Comparison of ENCODE assay signal across 8 cellular contexts in genomic region chr19:54201980-54202379, GRCh38. TPM values are rescaled to one million over a fixed set of nuclear protein-coding genes. Genes with fewer than 3 reads are reported as not detected.
A peak's percentile ranks its signal among the peaks of the same experiment; 100 is the strongest.
DNase-seq lines count a peak whose midpoint lies in the region; ATAC-seq and TF ChIP-seq lines count a peak whose summit lies in the region.

No MANE protein-coding gene starts in this region.

- ATAC-seq in SK-N-SH treated with all-trans-retinoic acid at 6 μM for 48 hours: no peak
- no peak for ATAC-seq in activated CD8-positive, alpha-beta T cell treated with anti-CD3 and anti-CD28 coated beads, Interleukin-2, amount 10 ng/mL, durations not matched to agents 7 days and 5 days
- ATAC-seq in stimulated activated naive CD8-positive, alpha-beta T cell treated with anti-CD3 and anti-CD28 coated beads, Interleukin-15, amount 100 ng/mL, for 72 hours: no peak

- H3K36me3 ChIP-seq in SK-N-SH (replicated peaks in 1 of 2; ENCODE audit: control insufficient read depth in 1 of 2, insufficient read depth in 2 of 2, low read length in 1 of 2) (peaks cover 54% of the 10 kb centered on the region in 2 experiments), iPS-20b (ENCODE audit: insufficient read depth, low read depth, low read length) (peaks cover 60% of the 10 kb centered on the region)

- peak overlapping the region; percentile 97 for H3K4me2 ChIP-seq in SK-N-SH

- H3K27me3 Mint-ChIP-seq in activated CD8-positive, alpha-beta T cell treated with anti-CD3 and anti-CD28 coated beads, Interleukin-2, amount 10 ng/mL, durations not matched to agents 7 days and 5 days (ENCODE audit: low read depth): no peaks in the 10 kb centered on the region
- no peaks in the 10 kb centered on the region for H3K27me3 Mint-ChIP-seq in stimulated activated naive CD8-positive, alpha-beta T cell treated with anti-CD3 and anti-CD28 coated beads, Interleukin-15, amount 100 ng/mL, for 72 hours

- TF ChIP-seq EP300 in SK-N-SH (IDR thresholded peaks at IDR 0.05; ENCODE audit: borderline replicate concordance in 1 of 2, low read depth in 1 of 2, low read length in 1 of 2): no peak

- no peak for DNase-seq in SK-N-SH
- DNase-seq in activated CD8-positive, alpha-beta T cell treated with anti-CD3 and anti-CD28 coated beads, Interleukin-2, amount 10 ng/mL, durations not matched to agents 7 days and 5 days: no peak
- DNase-seq in stimulated activated naive CD8-positive, alpha-beta T cell treated with anti-CD3 and anti-CD28 coated beads, Interleukin-15, amount 100 ng/mL, for 72 hours: no peak
- DNase-seq in SHP77 (lab: John Stamatoyannopoulos, UW): no peak
- DNase-seq in mucosa of gallbladder (ENCODE audit: low spot score): no peak
- no peak for DNase-seq in 8988T

- peak overlapping the region; percentile 100 for H3K27ac Mint-ChIP-seq in activated CD8-positive, alpha-beta T cell treated with anti-CD3 and anti-CD28 coated beads, Interleukin-2, amount 10 ng/mL, durations not matched to agents 7 days and 5 days
- peak overlapping the region; percentile 99 for H3K27ac Mint-ChIP-seq in stimulated activated naive CD8-positive, alpha-beta T cell treated with anti-CD3 and anti-CD28 coated beads, Interleukin-15, amount 100 ng/mL, for 72 hours

- peaks cover 63% of the 10 kb centered on the region for H3K79me2 ChIP-seq in SK-N-SH (ENCODE audit: insufficient read depth)

- no peak for TF ChIP-seq CTCF in SK-N-SH (IDR thresholded peaks at IDR 0.05)

- H3K9ac ChIP-seq in SK-N-SH (peak overlapping the region; percentile 85), iPS-20b (ENCODE audit: low read depth, low read length) (peak overlapping the region; percentile 95)

- no peak for TF ChIP-seq RAD21 in SK-N-SH (IDR thresholded peaks at IDR 0.05; ENCODE audit: low read length)

- CTCF ChIA-PET in SK-N-SH (lab: Yijun Ruan, JAX): interaction anchor here (1.1 kb wide), 1 partner anchor 13 kb away, joined by 4 read pairs; the partner anchor contains the start of gene MBOAT7
- CTCF ChIA-PET in activated CD8-positive, alpha-beta T cell treated with anti-CD3 and anti-CD28 coated beads, Interleukin-2, amount 10 ng/mL, durations not matched to agents 7 days and 5 days (lab: Charles Lee): interaction anchor here (1.2 to 2.0 kb wide), 2 partner anchors 10 to 11 kb away, joined by 4 read pairs; partner anchors contain the start of gene TSEN34

- H3K27me3 ChIP-seq in SK-N-SH (ENCODE audit: insufficient read depth) (no peaks in the 10 kb centered on the region), iPS-20b (ENCODE audit: insufficient read depth, low read length) (no peaks in the 10 kb centered on the region)

- H4K20me1 ChIP-seq in SK-N-SH (ENCODE audit: insufficient read depth): peaks cover 60% of the 10 kb centered on the region

- H3F3A ChIP-seq in SK-N-SH (replicated peaks; ENCODE audit: insufficient read depth): peaks cover 44% of the 10 kb centered on the region

- H3K4me1 ChIP-seq in SK-N-SH (ENCODE audit: control insufficient read depth in 1 of 2, insufficient read depth in 2 of 2, low read depth in 1 of 2, low read length in 1 of 2) (peaks cover 33 to 36% of the 10 kb centered on the region in 2 experiments), iPS-20b (ENCODE audit: insufficient read depth, low read length) (peaks cover 22% of the 10 kb centered on the region)

- 76% methylated on average over 13 of the region's 13 CpGs for WGBS in SK-N-SH (ENCODE audit: low lambda C conversion rate)

- peaks cover 64% of the 10 kb centered on the region for H3K36me3 Mint-ChIP-seq in activated CD8-positive, alpha-beta T cell treated with anti-CD3 and anti-CD28 coated beads, Interleukin-2, amount 10 ng/mL, durations not matched to agents 7 days and 5 days (ENCODE audit: low read depth)

- peaks cover 69% of the 10 kb centered on the region for H3K4me1 Mint-ChIP-seq in activated CD8-positive, alpha-beta T cell treated with anti-CD3 and anti-CD28 coated beads, Interleukin-2, amount 10 ng/mL, durations not matched to agents 7 days and 5 days (ENCODE audit: low read depth)
- H3K4me1 Mint-ChIP-seq in stimulated activated naive CD8-positive, alpha-beta T cell treated with anti-CD3 and anti-CD28 coated beads, Interleukin-15, amount 100 ng/mL, for 72 hours: peaks cover 68% of the 10 kb centered on the region

- POLR2A ChIA-PET in SK-N-SH (lab: Yijun Ruan, JAX): interaction anchor here (3.4 to 4.8 kb wide), 2 partner anchors 8 to 12 kb away, joined by 27 to 50 read pairs; partner anchors contain the start of genes MBOAT7 and TSEN34
- POLR2A ChIA-PET in activated CD8-positive, alpha-beta T cell treated with anti-CD3 and anti-CD28 coated beads, Interleukin-2, amount 10 ng/mL, durations not matched to agents 7 days and 5 days (lab: Charles Lee): interaction anchor here (3.9 to 4.1 kb wide), 2 partner anchors 9 to 13 kb away, joined by 41 to 103 read pairs; partner anchors contain the start of genes MBOAT7 and TSEN34

- H3K4me3 ChIP-seq in SK-N-SH (ENCODE audit: low read depth in 2 of 2, low read length in 1 of 2) (peak overlapping the region; percentile 66 to 86), iPS-20b (ENCODE audit: low read length) (peak overlapping the region; percentile 84)

- peak overlapping the region; percentile 100 for H3K4me3 Mint-ChIP-seq in activated CD8-positive, alpha-beta T cell treated with anti-CD3 and anti-CD28 coated beads, Interleukin-2, amount 10 ng/mL, durations not matched to agents 7 days and 5 days
- peak overlapping the region; percentile 89 to 98 for H3K4me3 Mint-ChIP-seq in stimulated activated naive CD8-positive, alpha-beta T cell treated with anti-CD3 and anti-CD28 coated beads, Interleukin-15, amount 100 ng/mL, for 72 hours

- H3K9me3 ChIP-seq in SK-N-SH (no peaks in the 10 kb centered on the region), iPS-20b (ENCODE audit: insufficient read depth, low read depth, low read length) (no peaks in the 10 kb centered on the region)

- H3K9me3 Mint-ChIP-seq in activated CD8-positive, alpha-beta T cell treated with anti-CD3 and anti-CD28 coated beads, Interleukin-2, amount 10 ng/mL, durations not matched to agents 7 days and 5 days (ENCODE audit: insufficient read depth): no peaks in the 10 kb centered on the region
- H3K9me3 Mint-ChIP-seq in stimulated activated naive CD8-positive, alpha-beta T cell treated with anti-CD3 and anti-CD28 coated beads, Interleukin-15, amount 100 ng/mL, for 72 hours: no peaks in the 10 kb centered on the region

- H3K27ac ChIP-seq in SK-N-SH (ENCODE audit: low read depth in 2 of 2, low read length in 1 of 2) (no peak overlapping the region), iPS-20b (ENCODE audit: low read length) (no peak overlapping the region)

- no peaks in the 10 kb centered on the region for H3K9me2 ChIP-seq in SK-N-SH

- no peak overlapping the region for H2AFZ ChIP-seq in SK-N-SH (ENCODE audit: low read depth)

TF ChIP-seq in SK-N-SH, 30 proteins besides CTCF, POLR2A, EP300 and RAD21 (continues in another document):
- TF ChIP-seq RCOR1 (IDR thresholded peaks at IDR 0.05; ENCODE audit: low read length) (no peak), CHD2 (IDR thresholded peaks at IDR 0.05; ENCODE audit: low read length, partially characterized antibody) (no peak), TEAD4 (IDR thresholded peaks at IDR 0.05; ENCODE audit: borderline replicate concordance, insufficient read depth) (no peak)

TF ChIP-seq in SK-N-SH treated with all-trans-retinoic acid at 6 μM for 48 hours, 23 proteins besides CTCF, POLR2A, EP300 and RAD21 (continues in another document):
- TF ChIP-seq PPARA (CRISPR knock-in tag; IDR thresholded peaks at IDR 0.05; ENCODE audit: borderline replicate concordance): no peak
- no peak for TF ChIP-seq ZNF70 (CRISPR knock-in tag; IDR thresholded peaks at IDR 0.05)
- TF ChIP-seq BACH2 (CRISPR knock-in tag; IDR thresholded peaks at IDR 0.05; ENCODE audit: borderline replicate concordance): no peak

RNA-seq across cellular contexts. Expression of gene RPS9, which starts 1.3 kb away (rescaled TPM):
- polyA plus RNA-seq in SK-N-SH (2012; rRNA removed): 3,441 and 3,815 TPM in 2 replicates
- 2,410 and 3,106 TPM in 2 replicates for polyA plus RNA-seq in SK-N-SH (2012; cell fraction: cytosol; rRNA removed)
- 1,220 and 1,672 TPM in 2 replicates for polyA plus RNA-seq in SK-N-SH (2012; cell fraction: nucleus; rRNA removed)
- total RNA-seq in activated CD8-positive, alpha-beta T cell treated with anti-CD3 and anti-CD28 coated beads, Interleukin-2, amount 10 ng/mL, durations not matched to agents 7 days and 5 days: 1,000 to 10,000 TPM; 1,244 to 1,253 TPM
- 1,008 TPM for total RNA-seq in mucosa of gallbladder

RNA-seq across cellular contexts. Expression of gene TSEN34, which starts 10.9 kb away (rescaled TPM):
- 82.1 and 84.1 TPM in 2 replicates for polyA plus RNA-seq in SK-N-SH (2012; rRNA removed)
- 45.3 and 70.5 TPM in 2 replicates for polyA plus RNA-seq in SK-N-SH (2012; cell fraction: cytosol; rRNA removed)
- 54.9 and 66.9 TPM in 2 replicates for polyA plus RNA-seq in SK-N-SH (2012; cell fraction: nucleus; rRNA removed)
- 10 to 100 TPM; 11.2 to 11.9 TPM for total RNA-seq in activated CD8-positive, alpha-beta T cell treated with anti-CD3 and anti-CD28 coated beads, Interleukin-2, amount 10 ng/mL, durations not matched to agents 7 days and 5 days
- 62.6 TPM for total RNA-seq in mucosa of gallbladder

RNA-seq across cellular contexts. Expression of gene MBOAT7, which starts 12.6 kb away (rescaled TPM):
- 65.4 and 80.8 TPM in 2 replicates for polyA plus RNA-seq in SK-N-SH (2012; rRNA removed)
- polyA plus RNA-seq in SK-N-SH (2012; cell fraction: cytosol; rRNA removed): 36.0 and 53.3 TPM in 2 replicates
- polyA plus RNA-seq in SK-N-SH (2012; cell fraction: nucleus; rRNA removed): 142 and 172 TPM in 2 replicates
- total RNA-seq in activated CD8-positive, alpha-beta T cell treated with anti-CD3 and anti-CD28 coated beads, Interleukin-2, amount 10 ng/mL, durations not matched to agents 7 days and 5 days: 10 to 100 TPM; 56.9 to 58.8 TPM
- total RNA-seq in mucosa of gallbladder: 263 TPM

RNA-seq across cellular contexts. Expression of gene LILRB3, which starts 20.8 kb away (rescaled TPM):
- polyA plus RNA-seq in SK-N-SH (2012; rRNA removed): not detected in 2 replicates
- polyA plus RNA-seq in SK-N-SH (2012; cell fraction: cytosol; rRNA removed): not detected in 2 replicates
- not detected in 2 replicates for polyA plus RNA-seq in SK-N-SH (2012; cell fraction: nucleus; rRNA removed)
- 1 to 10 TPM; 1.1 to 1.5 TPM for total RNA-seq in activated CD8-positive, alpha-beta T cell treated with anti-CD3 and anti-CD28 coated beads, Interleukin-2, amount 10 ng/mL, durations not matched to agents 7 days and 5 days
- total RNA-seq in mucosa of gallbladder: 3.1 TPM

RNA-seq across cellular contexts. Expression of gene TMC4, which starts 29.0 kb away (rescaled TPM):
- polyA plus RNA-seq in SK-N-SH (2012; rRNA removed): 2.7 and 2.8 TPM in 2 replicates
- polyA plus RNA-seq in SK-N-SH (2012; cell fraction: cytosol; rRNA removed): 0.66 and 1.2 TPM in 2 replicates
- 11.2 and 15.7 TPM in 2 replicates for polyA plus RNA-seq in SK-N-SH (2012; cell fraction: nucleus; rRNA removed)
- under 1 TPM; 0.55 to 0.76 TPM for total RNA-seq in activated CD8-positive, alpha-beta T cell treated with anti-CD3 and anti-CD28 coated beads, Interleukin-2, amount 10 ng/mL, durations not matched to agents 7 days and 5 days
- total RNA-seq in mucosa of gallbladder: 198 TPM
